ENCODE assay signal across 1 cellular context in the genomic region with DNA sequence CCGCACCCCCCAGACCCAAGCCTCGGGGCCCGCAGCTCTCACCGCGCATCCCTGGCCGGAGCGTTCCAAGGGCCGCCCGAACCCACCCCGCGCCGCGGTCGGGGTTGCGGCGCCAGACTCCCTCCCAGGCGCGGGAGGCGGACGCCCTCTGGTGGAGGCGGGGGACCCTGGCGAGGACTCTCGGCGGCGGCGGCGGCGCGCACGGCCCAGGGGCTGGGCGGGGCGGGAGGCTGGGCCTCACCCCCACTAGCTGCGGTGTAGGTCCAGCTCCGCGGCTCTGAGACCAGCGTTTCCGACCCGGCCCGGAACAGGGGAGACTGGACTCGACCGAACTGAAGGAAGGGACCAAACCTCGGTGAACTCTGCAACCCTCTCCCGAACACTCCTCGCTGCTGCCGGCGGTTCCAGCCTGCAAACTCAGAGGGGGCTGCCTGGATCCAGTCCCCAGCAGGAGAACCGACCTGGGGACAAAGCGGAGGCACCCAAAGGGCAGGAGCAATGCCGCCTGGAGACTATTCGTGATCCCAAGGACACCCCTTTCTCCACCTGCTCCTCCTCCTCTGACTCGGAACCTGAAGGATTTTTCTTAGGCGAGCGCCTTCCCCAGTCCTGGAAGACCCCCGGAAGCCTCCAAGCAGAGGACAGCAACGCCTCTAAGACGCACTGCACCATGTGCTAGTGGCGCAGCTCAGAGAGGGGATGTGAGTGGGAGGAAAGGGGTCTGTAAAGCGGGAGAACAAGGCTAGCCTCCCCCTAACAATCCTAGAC.
A peak's percentile ranks its signal among the peaks of the same experiment; 100 is the strongest.
TF ChIP-seq lines count a peak whose summit lies in the region.

No MANE protein-coding gene starts in this region.

TF ChIP-seq in HepG2, 621 proteins besides CTCF, POLR2A, EP300 and RAD21 (continued from another document and continues in another):
- TF ChIP-seq ARID4A (CRISPR knock-in tag; IDR thresholded peaks at IDR 0.05; ENCODE audit: borderline replicate concordance) (peak; percentile 55; the same call in 1 of the 2 replicates), TMF1 (CRISPR knock-in tag; IDR thresholded peaks at IDR 0.05; ENCODE audit: low read depth) (no peak; the same call in 1 of the 2 replicates), ZBTB43 (CRISPR knock-in tag; conservative IDR thresholded peaks at IDR 0.05) (0 out of 2 replicates have a peak, but pooled peaks have one; percentile 39), THAP11 (CRISPR knock-in tag; IDR thresholded peaks at IDR 0.05) (peak; percentile 81), SMAD1 (CRISPR knock-in tag; IDR thresholded peaks at IDR 0.05; ENCODE audit: borderline replicate concordance, low read depth) (no peak), ZNF274 (CRISPR knock-in tag; IDR thresholded peaks at IDR 0.05) (peak; percentile 14; the same call in 1 of the 2 replicates), ZNF12 (CRISPR knock-in tag; IDR thresholded peaks at IDR 0.05) (0 out of 2 replicates have a peak, but pooled peaks have one; percentile 5), TEAD2 (CRISPR knock-in tag; IDR thresholded peaks at IDR 0.05) (no peak), ZNF784 (CRISPR knock-in tag; IDR thresholded peaks at IDR 0.05; ENCODE audit: borderline replicate concordance) (peak; percentile 80; the same call in 1 of the 2 replicates), ZNF569 (CRISPR knock-in tag; IDR thresholded peaks at IDR 0.05; ENCODE audit: borderline replicate concordance) (no peak), ZNF687 (CRISPR knock-in tag; IDR thresholded peaks at IDR 0.05) (peak; percentile 71)
- TF ChIP-seq, protein P1, sequence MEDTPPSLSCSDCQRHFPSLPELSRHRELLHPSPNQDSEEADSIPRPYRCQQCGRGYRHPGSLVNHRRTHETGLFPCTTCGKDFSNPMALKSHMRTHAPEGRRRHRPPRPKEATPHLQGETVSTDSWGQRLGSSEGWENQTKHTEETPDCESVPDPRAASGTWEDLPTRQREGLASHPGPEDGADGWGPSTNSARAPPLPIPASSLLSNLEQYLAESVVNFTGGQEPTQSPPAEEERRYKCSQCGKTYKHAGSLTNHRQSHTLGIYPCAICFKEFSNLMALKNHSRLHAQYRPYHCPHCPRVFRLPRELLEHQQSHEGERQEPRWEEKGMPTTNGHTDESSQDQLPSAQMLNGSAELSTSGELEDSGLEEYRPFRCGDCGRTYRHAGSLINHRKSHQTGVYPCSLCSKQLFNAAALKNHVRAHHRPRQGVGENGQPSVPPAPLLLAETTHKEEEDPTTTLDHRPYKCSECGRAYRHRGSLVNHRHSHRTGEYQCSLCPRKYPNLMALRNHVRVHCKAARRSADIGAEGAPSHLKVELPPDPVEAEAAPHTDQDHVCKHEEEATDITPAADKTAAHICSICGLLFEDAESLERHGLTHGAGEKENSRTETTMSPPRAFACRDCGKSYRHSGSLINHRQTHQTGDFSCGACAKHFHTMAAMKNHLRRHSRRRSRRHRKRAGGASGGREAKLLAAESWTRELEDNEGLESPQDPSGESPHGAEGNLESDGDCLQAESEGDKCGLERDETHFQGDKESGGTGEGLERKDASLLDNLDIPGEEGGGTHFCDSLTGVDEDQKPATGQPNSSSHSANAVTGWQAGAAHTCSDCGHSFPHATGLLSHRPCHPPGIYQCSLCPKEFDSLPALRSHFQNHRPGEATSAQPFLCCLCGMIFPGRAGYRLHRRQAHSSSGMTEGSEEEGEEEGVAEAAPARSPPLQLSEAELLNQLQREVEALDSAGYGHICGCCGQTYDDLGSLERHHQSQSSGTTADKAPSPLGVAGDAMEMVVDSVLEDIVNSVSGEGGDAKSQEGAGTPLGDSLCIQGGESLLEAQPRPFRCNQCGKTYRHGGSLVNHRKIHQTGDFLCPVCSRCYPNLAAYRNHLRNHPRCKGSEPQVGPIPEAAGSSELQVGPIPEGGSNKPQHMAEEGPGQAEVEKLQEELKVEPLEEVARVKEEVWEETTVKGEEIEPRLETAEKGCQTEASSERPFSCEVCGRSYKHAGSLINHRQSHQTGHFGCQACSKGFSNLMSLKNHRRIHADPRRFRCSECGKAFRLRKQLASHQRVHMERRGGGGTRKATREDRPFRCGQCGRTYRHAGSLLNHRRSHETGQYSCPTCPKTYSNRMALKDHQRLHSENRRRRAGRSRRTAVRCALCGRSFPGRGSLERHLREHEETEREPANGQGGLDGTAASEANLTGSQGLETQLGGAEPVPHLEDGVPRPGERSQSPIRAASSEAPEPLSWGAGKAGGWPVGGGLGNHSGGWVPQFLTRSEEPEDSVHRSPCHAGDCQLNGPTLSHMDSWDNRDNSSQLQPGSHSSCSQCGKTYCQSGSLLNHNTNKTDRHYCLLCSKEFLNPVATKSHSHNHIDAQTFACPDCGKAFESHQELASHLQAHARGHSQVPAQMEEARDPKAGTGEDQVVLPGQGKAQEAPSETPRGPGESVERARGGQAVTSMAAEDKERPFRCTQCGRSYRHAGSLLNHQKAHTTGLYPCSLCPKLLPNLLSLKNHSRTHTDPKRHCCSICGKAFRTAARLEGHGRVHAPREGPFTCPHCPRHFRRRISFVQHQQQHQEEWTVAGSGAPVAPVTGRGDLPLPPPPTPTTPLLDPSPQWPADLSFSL (CRISPR knock-in tag; IDR thresholded peaks at IDR 0.05) = no peak
- TF ChIP-seq, protein P2, sequence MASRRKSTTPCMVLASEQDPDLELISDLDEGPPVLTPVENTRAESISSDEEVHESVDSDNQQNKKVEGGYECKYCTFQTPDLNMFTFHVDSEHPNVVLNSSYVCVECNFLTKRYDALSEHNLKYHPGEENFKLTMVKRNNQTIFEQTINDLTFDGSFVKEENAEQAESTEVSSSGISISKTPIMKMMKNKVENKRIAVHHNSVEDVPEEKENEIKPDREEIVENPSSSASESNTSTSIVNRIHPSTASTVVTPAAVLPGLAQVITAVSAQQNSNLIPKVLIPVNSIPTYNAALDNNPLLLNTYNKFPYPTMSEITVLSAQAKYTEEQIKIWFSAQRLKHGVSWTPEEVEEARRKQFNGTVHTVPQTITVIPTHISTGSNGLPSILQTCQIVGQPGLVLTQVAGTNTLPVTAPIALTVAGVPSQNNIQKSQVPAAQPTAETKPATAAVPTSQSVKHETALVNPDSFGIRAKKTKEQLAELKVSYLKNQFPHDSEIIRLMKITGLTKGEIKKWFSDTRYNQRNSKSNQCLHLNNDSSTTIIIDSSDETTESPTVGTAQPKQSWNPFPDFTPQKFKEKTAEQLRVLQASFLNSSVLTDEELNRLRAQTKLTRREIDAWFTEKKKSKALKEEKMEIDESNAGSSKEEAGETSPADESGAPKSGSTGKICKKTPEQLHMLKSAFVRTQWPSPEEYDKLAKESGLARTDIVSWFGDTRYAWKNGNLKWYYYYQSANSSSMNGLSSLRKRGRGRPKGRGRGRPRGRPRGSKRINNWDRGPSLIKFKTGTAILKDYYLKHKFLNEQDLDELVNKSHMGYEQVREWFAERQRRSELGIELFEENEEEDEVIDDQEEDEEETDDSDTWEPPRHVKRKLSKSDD (CRISPR knock-in tag; IDR thresholded peaks at IDR 0.05; ENCODE audit: low read depth) = no peak; the same call in 1 of the 2 replicates
- TF ChIP-seq, protein P3, sequence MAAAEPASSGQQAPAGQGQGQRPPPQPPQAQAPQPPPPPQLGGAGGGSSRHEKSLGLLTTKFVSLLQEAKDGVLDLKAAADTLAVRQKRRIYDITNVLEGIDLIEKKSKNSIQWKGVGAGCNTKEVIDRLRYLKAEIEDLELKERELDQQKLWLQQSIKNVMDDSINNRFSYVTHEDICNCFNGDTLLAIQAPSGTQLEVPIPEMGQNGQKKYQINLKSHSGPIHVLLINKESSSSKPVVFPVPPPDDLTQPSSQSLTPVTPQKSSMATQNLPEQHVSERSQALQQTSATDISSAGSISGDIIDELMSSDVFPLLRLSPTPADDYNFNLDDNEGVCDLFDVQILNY (CRISPR knock-in tag; conservative IDR thresholded peaks at IDR 0.05) = peak; percentile 47; the same call in 1 of the 2 replicates
- TF ChIP-seq, protein P4, sequence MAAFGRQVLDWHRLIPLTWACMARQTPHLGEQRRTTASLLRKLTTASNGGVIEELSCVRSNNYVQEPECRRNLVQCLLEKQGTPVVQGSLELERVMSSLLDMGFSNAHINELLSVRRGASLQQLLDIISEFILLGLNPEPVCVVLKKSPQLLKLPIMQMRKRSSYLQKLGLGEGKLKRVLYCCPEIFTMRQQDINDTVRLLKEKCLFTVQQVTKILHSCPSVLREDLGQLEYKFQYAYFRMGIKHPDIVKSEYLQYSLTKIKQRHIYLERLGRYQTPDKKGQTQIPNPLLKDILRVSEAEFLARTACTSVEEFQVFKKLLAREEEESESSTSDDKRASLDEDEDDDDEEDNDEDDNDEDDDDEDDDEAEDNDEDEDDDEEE (CRISPR knock-in tag; IDR thresholded peaks at IDR 0.05) = peak; percentile 82; the same call in 1 of the 2 replicates
- TF ChIP-seq, protein P5, sequence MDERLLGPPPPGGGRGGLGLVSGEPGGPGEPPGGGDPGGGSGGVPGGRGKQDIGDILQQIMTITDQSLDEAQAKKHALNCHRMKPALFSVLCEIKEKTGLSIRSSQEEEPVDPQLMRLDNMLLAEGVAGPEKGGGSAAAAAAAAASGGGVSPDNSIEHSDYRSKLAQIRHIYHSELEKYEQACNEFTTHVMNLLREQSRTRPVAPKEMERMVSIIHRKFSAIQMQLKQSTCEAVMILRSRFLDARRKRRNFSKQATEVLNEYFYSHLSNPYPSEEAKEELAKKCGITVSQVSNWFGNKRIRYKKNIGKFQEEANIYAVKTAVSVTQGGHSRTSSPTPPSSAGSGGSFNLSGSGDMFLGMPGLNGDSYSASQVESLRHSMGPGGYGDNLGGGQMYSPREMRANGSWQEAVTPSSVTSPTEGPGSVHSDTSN (CRISPR knock-in tag; IDR thresholded peaks at IDR 0.05) = no peak
